Comparison of ENCODE assay signal across 26 cellular contexts in the genomic region with DNA sequence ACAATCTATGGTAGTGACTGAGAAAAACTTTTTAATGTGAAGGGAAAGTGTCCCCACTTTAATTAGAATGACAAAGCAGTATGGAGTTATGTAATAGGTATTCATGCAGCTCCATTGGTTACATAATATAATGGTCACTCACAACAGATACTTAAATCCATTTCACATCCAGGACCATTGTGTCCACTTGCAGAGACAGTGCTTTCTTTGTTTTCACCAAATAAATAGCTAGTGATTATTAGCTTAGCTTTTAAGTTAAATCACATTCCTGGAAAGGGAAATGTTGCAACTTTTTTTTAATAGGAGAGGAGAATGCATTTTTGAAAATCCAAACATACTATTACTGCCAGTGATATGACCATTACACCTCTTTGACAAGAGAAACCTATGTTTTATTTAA. TPM values are rescaled to one million over a fixed set of nuclear protein-coding genes. Genes with fewer than 3 reads are reported as not detected.
A peak's percentile ranks its signal among the peaks of the same experiment; 100 is the strongest.
DNase-seq lines count a peak whose midpoint lies in the region; ATAC-seq, FAIRE-seq and TF ChIP-seq lines count a peak whose summit lies in the region.
"Had no signal": no experiment of that assay in that cellular context is flagged by ENCODE, and none has a peak within 500 bp of the region (broad histone marks: within the 10 kb centered on the region; RNA-seq: fewer than 3 reads in every experiment).

No MANE protein-coding gene starts in this region.

- ATAC-seq in pancreas: peak; percentile 20 to 79 (median 62)
- ATAC-seq: activated CD8-positive, alpha-beta T cell treated with anti-CD3 and anti-CD28 coated beads for 36 hours; foreskin keratinocyte; psoas muscle; stimulated activated naive B cell treated with anti-CD40 and anti-IgM and Interleukin-4, amounts not matched to agents 10 μg/mL and 1 μg/mL and 100 μg/mL, for 72 hours had no signal

- no peaks in the 10 kb centered on the region for H3K36me3 ChIP-seq in pancreas
- H3K36me3 ChIP-seq: neural progenitor cell, tibial artery had no signal

- in situ Hi-C loops in ACHN (cut with HindIII; ENCODE audit: low pct_ligation_motif_present, low pct_unique_long_range_greater_than_20kb, low sequenced_read_pairs): no loop called here

- H3K9me3 ChIP-seq in pancreas: no peaks in the 10 kb centered on the region
- H3K9me3 ChIP-seq: psoas muscle, tibial artery had no signal

- no peak overlapping the region for H3K27ac Mint-ChIP-seq in activated T-helper 2 cell treated with anti-CD3 and anti-CD28 coated beads, Interferon-gamma antibody, Interleukin-2, Interleukin-4, amounts not matched to agents 10 μg/mL and 5 μg/mL and 100 μg/mL, durations not matched to agents 14 hours and 24 hours and 36 hours
- H3K27ac Mint-ChIP-seq: activated CD8-positive, alpha-beta T cell treated with anti-CD3 and anti-CD28 coated beads for 36 hours; activated naive CD8-positive, alpha-beta T cell treated with anti-CD3 and anti-CD28 coated beads, Interleukin-2, amount 10 ng/mL, durations not matched to agents 7 days and 5 days; neural progenitor cell; stimulated activated naive B cell treated with anti-CD40 and anti-IgM and Interleukin-4, amounts not matched to agents 10 μg/mL and 1 μg/mL and 100 μg/mL, for 72 hours had no signal

- peaks cover 0 to 4% (median 0%) of the 10 kb centered on the region in 3 donors for H3K4me1 ChIP-seq in pancreas
- H3K4me1 ChIP-seq: foreskin keratinocyte, psoas muscle had no signal

- DNase-seq in NOMO-1 treated with DMSO at 0.1 percent for 48 hours (lab: John Stamatoyannopoulos, UW; ENCODE audit: unreplicated experiment): peak; percentile 33
- no peak for DNase-seq in NOMO-1 treated with dmso at 0.1 percent for 144 hours (lab: John Stamatoyannopoulos, UW; ENCODE audit: unreplicated experiment)
- peak; percentile 45 for DNase-seq in fibroblast of pulmonary artery (ENCODE audit: low read depth)
- no peak for DNase-seq in pancreas
- no peak for DNase-seq in activated T-helper 2 cell treated with anti-CD3 and anti-CD28 coated beads, Interferon-gamma antibody, Interleukin-2, Interleukin-4, amounts not matched to agents 10 μg/mL and 5 μg/mL and 100 μg/mL, durations not matched to agents 14 hours and 24 hours and 36 hours (ENCODE audit: low spot score)
- no peak for DNase-seq in NCI-H524 (lab: John Stamatoyannopoulos, UW)
- no peak for DNase-seq in RPMI8226
- no peak for DNase-seq in ACHN
- DNase-seq: 8988T; activated CD4-positive, CD25-positive, alpha-beta regulatory T cell treated with anti-CD3 and anti-CD28 coated beads, Interleukin-2, amount 50 U/mL, for 72 hours; activated CD8-positive, alpha-beta T cell treated with anti-CD3 and anti-CD28 coated beads for 36 hours; activated effector memory CD4-positive, alpha-beta T cell treated with Interleukin-2 at 50 U/mL for 16 hours; activated naive CD8-positive, alpha-beta T cell treated with anti-CD3 and anti-CD28 coated beads, Interleukin-2, amount 10 ng/mL, durations not matched to agents 7 days and 5 days; effector memory CD4-positive, alpha-beta T cell; erythroblast; foreskin keratinocyte; islet precursor cell; Kasumi-1; MV-4-11; NCI-H2171; NCI-H526; psoas muscle; stimulated activated CD4-positive, alpha-beta T cell treated with anti-CD3 and anti-CD28 coated beads, Interleukin-2, amount 100 ng/mL, for 48 hours; stimulated activated naive B cell treated with anti-CD40 and anti-IgM and Interleukin-4, amounts not matched to agents 10 μg/mL and 1 μg/mL and 100 μg/mL, for 72 hours; tibial artery had no signal

- H3K27me3 Mint-ChIP-seq in activated T-helper 2 cell treated with anti-CD3 and anti-CD28 coated beads, Interferon-gamma antibody, Interleukin-2, Interleukin-4, amounts not matched to agents 10 μg/mL and 5 μg/mL and 100 μg/mL, durations not matched to agents 14 hours and 24 hours and 36 hours (ENCODE audit: low read depth): no peaks in the 10 kb centered on the region
- H3K27me3 Mint-ChIP-seq: activated CD8-positive, alpha-beta T cell treated with anti-CD3 and anti-CD28 coated beads for 36 hours; activated naive CD8-positive, alpha-beta T cell treated with anti-CD3 and anti-CD28 coated beads, Interleukin-2, amount 10 ng/mL, durations not matched to agents 7 days and 5 days; stimulated activated naive B cell treated with anti-CD40 and anti-IgM and Interleukin-4, amounts not matched to agents 10 μg/mL and 1 μg/mL and 100 μg/mL, for 72 hours had no signal

- H3K27ac ChIP-seq in pancreas: peak overlapping the region in 2 of 4 donors; percentile 23 to 44
- H3K27ac ChIP-seq: foreskin keratinocyte, neural progenitor cell, psoas muscle, tibial artery had no signal

- H3K4me3 Mint-ChIP-seq in activated T-helper 2 cell treated with anti-CD3 and anti-CD28 coated beads, Interferon-gamma antibody, Interleukin-2, Interleukin-4, amounts not matched to agents 10 μg/mL and 5 μg/mL and 100 μg/mL, durations not matched to agents 14 hours and 24 hours and 36 hours (ENCODE audit: low read depth): no peak overlapping the region
- H3K4me3 Mint-ChIP-seq: activated CD8-positive, alpha-beta T cell treated with anti-CD3 and anti-CD28 coated beads for 36 hours; activated naive CD8-positive, alpha-beta T cell treated with anti-CD3 and anti-CD28 coated beads, Interleukin-2, amount 10 ng/mL, durations not matched to agents 7 days and 5 days; neural progenitor cell; stimulated activated naive B cell treated with anti-CD40 and anti-IgM and Interleukin-4, amounts not matched to agents 10 μg/mL and 1 μg/mL and 100 μg/mL, for 72 hours had no signal

- FAIRE-seq in pancreas (lab: Jason Lieb, UNC): peak; percentile 13

- no peaks in the 10 kb centered on the region for H3K4me1 Mint-ChIP-seq in activated T-helper 2 cell treated with anti-CD3 and anti-CD28 coated beads, Interferon-gamma antibody, Interleukin-2, Interleukin-4, amounts not matched to agents 10 μg/mL and 5 μg/mL and 100 μg/mL, durations not matched to agents 14 hours and 24 hours and 36 hours (ENCODE audit: low read depth)
- H3K4me1 Mint-ChIP-seq: activated naive CD8-positive, alpha-beta T cell treated with anti-CD3 and anti-CD28 coated beads, Interleukin-2, amount 10 ng/mL, durations not matched to agents 7 days and 5 days had no signal

- TF ChIP-seq CTCF in fibroblast of pulmonary artery (IDR thresholded peaks at IDR 0.05; ENCODE audit: low read length, missing control alignments) (no peak), pancreas (IDR thresholded peaks at IDR 0.05) (no peak)

- H3K4me3 ChIP-seq in fibroblast of pulmonary artery (replicated peaks; ENCODE audit: low read depth, low read length): no peak overlapping the region
- no peak overlapping the region for H3K4me3 ChIP-seq in pancreas
- H3K4me3 ChIP-seq: neural progenitor cell, psoas muscle, tibial artery had no signal

- intact Hi-C loops in pancreas (cut with DNase I): no loop called here
- intact Hi-C loops in activated T-helper 2 cell treated with anti-CD3 and anti-CD28 coated beads, Interferon-gamma antibody, Interleukin-2, Interleukin-4, amounts not matched to agents 10 μg/mL and 5 μg/mL and 100 μg/mL, durations not matched to agents 14 hours and 24 hours and 36 hours (cut with micrococcal nuclease): no loop called here

- H3K9me3 Mint-ChIP-seq in activated T-helper 2 cell treated with anti-CD3 and anti-CD28 coated beads, Interferon-gamma antibody, Interleukin-2, Interleukin-4, amounts not matched to agents 10 μg/mL and 5 μg/mL and 100 μg/mL, durations not matched to agents 14 hours and 24 hours and 36 hours: no peaks in the 10 kb centered on the region
- H3K9me3 Mint-ChIP-seq: activated CD8-positive, alpha-beta T cell treated with anti-CD3 and anti-CD28 coated beads for 36 hours; activated naive CD8-positive, alpha-beta T cell treated with anti-CD3 and anti-CD28 coated beads, Interleukin-2, amount 10 ng/mL, durations not matched to agents 7 days and 5 days; neural progenitor cell; stimulated activated naive B cell treated with anti-CD40 and anti-IgM and Interleukin-4, amounts not matched to agents 10 μg/mL and 1 μg/mL and 100 μg/mL, for 72 hours had no signal

- H3K36me3 Mint-ChIP-seq in activated T-helper 2 cell treated with anti-CD3 and anti-CD28 coated beads, Interferon-gamma antibody, Interleukin-2, Interleukin-4, amounts not matched to agents 10 μg/mL and 5 μg/mL and 100 μg/mL, durations not matched to agents 14 hours and 24 hours and 36 hours (ENCODE audit: low read depth): no peaks in the 10 kb centered on the region
- H3K36me3 Mint-ChIP-seq: activated naive CD8-positive, alpha-beta T cell treated with anti-CD3 and anti-CD28 coated beads, Interleukin-2, amount 10 ng/mL, durations not matched to agents 7 days and 5 days; stimulated activated naive B cell treated with anti-CD40 and anti-IgM and Interleukin-4, amounts not matched to agents 10 μg/mL and 1 μg/mL and 100 μg/mL, for 72 hours had no signal

- H3K27me3 ChIP-seq in pancreas: no peaks in the 10 kb centered on the region
- H3K27me3 ChIP-seq: foreskin keratinocyte, neural progenitor cell, tibial artery had no signal

RNA-seq across cellular contexts. Expression of a gene that starts 22.9 kb away (rescaled TPM):
- 1 to 10 TPM; 2.8 to 9.1 (median 4.9) TPM for total RNA-seq in pancreas
- polyA plus RNA-seq in pancreas: 1 to 10 TPM; 3.6 to 6.6 TPM
- total RNA-seq in activated T-helper 2 cell treated with anti-CD3 and anti-CD28 coated beads, Interferon-gamma antibody, Interleukin-2, Interleukin-4, amounts not matched to agents 10 μg/mL and 5 μg/mL and 100 μg/mL, durations not matched to agents 14 hours and 24 hours and 36 hours: 2.2 TPM in 2 replicates

Comparison
In these comparisons a context has a peak if more than half of its experiments do, and no peak if none do; other contexts are left out.
1. DNase-seq: peak in NOMO-1 treated with DMSO at 0.1 percent for 48 hours (single experiment) and fibroblast of pulmonary artery (single experiment); none in NOMO-1 treated with dmso at 0.1 percent for 144 hours (single experiment), pancreas (0 of 6), activated T-helper 2 cell treated with anti-CD3 and anti-CD28 coated beads, Interferon-gamma antibody, Interleukin-2, Interleukin-4, amounts not matched to agents 10 μg/mL and 5 μg/mL and 100 μg/mL, durations not matched to agents 14 hours and 24 hours and 36 hours (single experiment), NCI-H524 (0 of 2), RPMI8226 (single experiment) and ACHN (single experiment).